9 cellular contexts compared by ENCODE assay signal in genomic region chr20:43590036-43590391, GRCh38. TPM values are rescaled to one million over a fixed set of nuclear protein-coding genes. Genes with fewer than 3 reads are reported as not detected.
DNase-seq lines count a peak whose midpoint lies in the region; ATAC-seq and TF ChIP-seq lines count a peak whose summit lies in the region.
"Had no signal": no experiment of that assay in that cellular context is flagged by ENCODE, and none has a peak within 500 bp of the region (broad histone marks: within the 10 kb centered on the region; RNA-seq: fewer than 3 reads in every experiment).

No MANE protein-coding gene starts in this region.

- CTCF ChIA-PET in CD4-positive, alpha-beta memory T cell (lab: Charles Lee; ENCODE audit: partially characterized antibody), result no interaction called here
- CTCF ChIA-PET in activated CD4-positive, alpha-beta T cell treated with anti-CD3 and anti-CD28 coated beads, Interleukin-2, amount 10 ng/mL, durations not matched to agents 7 days and 5 days (lab: Charles Lee), result interaction anchor here (0.9 kb wide), 1 partner anchor 8 kb away, joined by 3 read pairs; no protein-coding TSS in a partner anchor

- H3K36me3 Mint-ChIP-seq in CD4-positive, alpha-beta memory T cell, result peaks cover 8 to 16% of the 10 kb centered on the region in 2 donors
- peaks cover 7% of the 10 kb centered on the region for H3K36me3 Mint-ChIP-seq in activated CD4-positive, alpha-beta T cell treated with anti-CD3 and anti-CD28 coated beads, Interleukin-2, amount 10 ng/mL, durations not matched to agents 7 days and 5 days (ENCODE audit: low read depth)

- no peaks in the 10 kb centered on the region for H3K9me3 ChIP-seq in CD4-positive, alpha-beta memory T cell (ENCODE audit: control insufficient read depth in 1 of 2, low read length in 2 of 2)

- H3K27ac ChIP-seq in CD4-positive, alpha-beta memory T cell (ENCODE audit: low read depth, low read length), result peak overlapping the region; percentile 71
- H3K27ac ChIP-seq in HL-60 (replicated peaks), result peak overlapping the region; percentile 96

- H3K27me3 Mint-ChIP-seq in CD4-positive, alpha-beta memory T cell, result peaks cover 2 to 6% of the 10 kb centered on the region in 2 donors
- no peaks in the 10 kb centered on the region for H3K27me3 Mint-ChIP-seq in activated CD4-positive, alpha-beta T cell treated with anti-CD3 and anti-CD28 coated beads, Interleukin-2, amount 10 ng/mL, durations not matched to agents 7 days and 5 days

- ATAC-seq in HG03159 (IDR thresholded peaks at IDR 0.05; ENCODE audit: unreplicated experiment), result no peak

- H3K4me3 Mint-ChIP-seq in CD4-positive, alpha-beta memory T cell, result peak overlapping the region; percentile 88 to 96 (median 94)
- H3K4me3 Mint-ChIP-seq in activated CD4-positive, alpha-beta T cell treated with anti-CD3 and anti-CD28 coated beads, Interleukin-2, amount 10 ng/mL, durations not matched to agents 7 days and 5 days, result peak overlapping the region; percentile 93

- no peak for TF ChIP-seq POLR2A in erythroblast (IDR thresholded peaks at IDR 0.05; ENCODE audit: low read length)

- no peak for TF ChIP-seq CTCF in HL-60 (IDR thresholded peaks at IDR 0.05; ENCODE audit: insufficient read depth, low read length)

- POLR2A ChIA-PET in CD4-positive, alpha-beta memory T cell (lab: Charles Lee; ENCODE audit: partially characterized antibody), result interaction anchor here (1.1 to 2.9 kb wide), 3 partner anchors 70 to 132 kb away, joined by 4 to 29 read pairs (median 6); partner anchors contain the start of gene SRSF6
- POLR2A ChIA-PET in activated CD4-positive, alpha-beta T cell treated with anti-CD3 and anti-CD28 coated beads, Interleukin-2, amount 10 ng/mL, durations not matched to agents 7 days and 5 days (lab: Charles Lee), result interaction anchor here (0.7 kb wide), 1 partner anchor 98 kb away, joined by 3 read pairs; no protein-coding TSS in a partner anchor

- no peaks in the 10 kb centered on the region for H3K36me3 ChIP-seq in CD4-positive, alpha-beta memory T cell (ENCODE audit: insufficient read depth, low read length)

- H3K4me1 Mint-ChIP-seq in CD4-positive, alpha-beta memory T cell, result peaks cover 7 to 22% (median 15%) of the 10 kb centered on the region in 4 donors
- peaks cover 20% of the 10 kb centered on the region for H3K4me1 Mint-ChIP-seq in activated CD4-positive, alpha-beta T cell treated with anti-CD3 and anti-CD28 coated beads, Interleukin-2, amount 10 ng/mL, durations not matched to agents 7 days and 5 days

- H3K27me3 ChIP-seq in CD4-positive, alpha-beta memory T cell (ENCODE audit: insufficient read depth, low read length), result no peaks in the 10 kb centered on the region
- H3K27me3 ChIP-seq in HL-60 (ENCODE audit: insufficient read depth, poor library complexity, severe bottlenecking), result no peaks in the 10 kb centered on the region

- intact Hi-C loops in CD4-positive, alpha-beta memory T cell (cut with micrococcal nuclease), result loop anchor here (1.0 kb wide), 2 partner anchors 76 to 133 kb away; partner anchors contain the start of gene SRSF6
- intact Hi-C loops in head of caudate nucleus (cut with DNase I), result loop anchor here (5.0 kb wide), 1 partner anchor 133 kb away; the partner anchor contains the start of gene SRSF6
- intact Hi-C loops in posterior cingulate gyrus (cut with DNase I), result loop anchor here (2.0 kb wide), 4 partner anchors 25 to 131 kb away; no protein-coding TSS in a partner anchor

- no peak for DNase-seq in CD4-positive, alpha-beta memory T cell
- DNase-seq in HL-60 (ENCODE audit: low read depth in 1 of 2, low spot score in 1 of 2) (peak in 1 of 2 experiments; percentile 20), head of caudate nucleus (peak in 33 of 42 donors; percentile 10 to 66 (median 34)), posterior cingulate gyrus (peak in 8 of 10 donors; percentile 15 to 87 (median 35)), erythroblast (lab: John Stamatoyannopoulos, UW) (no peak), 8988T (no peak)
- DNase-seq in activated CD4-positive, alpha-beta T cell treated with anti-CD3 and anti-CD28 coated beads, Interleukin-2, amount 10 ng/mL, durations not matched to agents 7 days and 5 days, result peak; percentile 27

- no peaks in the 10 kb centered on the region for H3K9me3 Mint-ChIP-seq in CD4-positive, alpha-beta memory T cell
- H3K9me3 Mint-ChIP-seq in activated CD4-positive, alpha-beta T cell treated with anti-CD3 and anti-CD28 coated beads, Interleukin-2, amount 10 ng/mL, durations not matched to agents 7 days and 5 days, result no peaks in the 10 kb centered on the region

- H3K4me3 ChIP-seq in CD4-positive, alpha-beta memory T cell (ENCODE audit: low read length in 2 of 2), result peak overlapping the region; percentile 75 to 90
- peak overlapping the region; percentile 100 for H3K4me3 ChIP-seq in HL-60 (replicated peaks; ENCODE audit: insufficient read depth, low read length)

- peak overlapping the region; percentile 93 to 99 (median 97) for H3K27ac Mint-ChIP-seq in CD4-positive, alpha-beta memory T cell
- peak overlapping the region; percentile 96 for H3K27ac Mint-ChIP-seq in activated CD4-positive, alpha-beta T cell treated with anti-CD3 and anti-CD28 coated beads, Interleukin-2, amount 10 ng/mL, durations not matched to agents 7 days and 5 days

- peaks cover 18% of the 10 kb centered on the region for H3K4me1 ChIP-seq in CD4-positive, alpha-beta memory T cell (ENCODE audit: insufficient read depth, low read length)

RNA-seq across cellular contexts. Expression of gene IFT52, which starts 0.7 kb away (rescaled TPM):
- 10 to 100 TPM; 13.3 to 18.2 TPM for total RNA-seq in CD4-positive, alpha-beta memory T cell
- 10 to 100 TPM; 27.4 to 30.6 TPM for polyA plus RNA-seq in CD4-positive, alpha-beta memory T cell
- total RNA-seq in activated CD4-positive, alpha-beta T cell treated with anti-CD3 and anti-CD28 coated beads, Interleukin-2, amount 10 ng/mL, durations not matched to agents 7 days and 5 days, result 10 to 100 TPM; 14.0 to 15.8 TPM

RNA-seq across cellular contexts. Expression of gene SGK2, which starts 31.2 kb away (rescaled TPM):
- 1 to 10 TPM in 1 of 2 experiments, under 1 TPM in 1; 0.70 to 1.6 TPM for total RNA-seq in CD4-positive, alpha-beta memory T cell
- polyA plus RNA-seq in CD4-positive, alpha-beta memory T cell, result not detected
- total RNA-seq in activated CD4-positive, alpha-beta T cell treated with anti-CD3 and anti-CD28 coated beads, Interleukin-2, amount 10 ng/mL, durations not matched to agents 7 days and 5 days, result under 1 TPM; 0.37 to 0.40 TPM
- total RNA-seq: LHCN-M2 had no signal

Comparison
In these comparisons a context has a peak if more than half of its experiments do, and no peak if none do; other contexts are left out.
1. DNase-seq: peak in activated CD4-positive, alpha-beta T cell treated with anti-CD3 and anti-CD28 coated beads, Interleukin-2, amount 10 ng/mL, durations not matched to agents 7 days and 5 days (single experiment), head of caudate nucleus (33 of 42) and posterior cingulate gyrus (8 of 10); none in CD4-positive, alpha-beta memory T cell (0 of 5), erythroblast (0 of 2) and 8988T (single experiment).